Comparison of ENCODE assay signal across 19 cellular contexts in the genomic region with DNA sequence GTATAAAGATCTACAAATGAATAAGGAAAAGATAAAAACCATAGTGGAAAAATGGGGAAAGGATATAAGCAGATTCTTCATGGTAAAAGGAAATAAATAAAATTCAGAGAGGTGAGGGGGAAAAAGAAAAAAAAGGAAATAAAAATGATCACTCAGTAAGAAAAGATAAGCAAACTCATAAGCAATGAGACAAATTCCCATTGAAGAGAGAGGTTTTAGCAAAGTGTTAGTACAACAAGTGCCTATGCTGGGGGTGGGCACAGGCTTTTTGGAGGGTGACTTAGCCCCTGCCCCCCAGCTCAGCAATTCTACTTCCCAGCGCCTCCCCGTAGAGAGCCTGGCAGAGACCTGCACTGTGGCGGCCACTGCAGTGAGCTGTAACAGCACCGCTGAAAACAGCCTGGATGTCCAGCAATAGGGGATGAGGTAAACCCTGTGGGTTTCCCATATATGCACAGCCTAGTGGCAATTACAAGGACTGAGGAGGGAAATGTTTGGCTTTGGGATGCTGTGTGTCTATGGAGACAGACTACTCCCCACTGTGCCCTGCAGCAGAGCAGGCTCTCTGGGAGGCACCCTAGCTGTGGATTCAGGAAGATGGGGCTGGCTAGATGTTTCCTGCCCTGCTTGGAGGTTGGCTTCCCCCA. TPM values are rescaled to one million over a fixed set of nuclear protein-coding genes. Genes with fewer than 3 reads are reported as not detected.
A peak's percentile ranks its signal among the peaks of the same experiment; 100 is the strongest.
DNase-seq lines count a peak whose midpoint lies in the region; ATAC-seq and TF ChIP-seq lines count a peak whose summit lies in the region.
"Had no signal": no experiment of that assay in that cellular context is flagged by ENCODE, and none has a peak within 500 bp of the region (broad histone marks: within the 10 kb centered on the region; RNA-seq: fewer than 3 reads in every experiment).

No MANE protein-coding gene starts in this region.

- TF ChIP-seq EP300 in transverse colon (IDR thresholded peaks at IDR 0.05; ENCODE audit: low read depth), result no peak
- TF ChIP-seq EP300 in tibial nerve (IDR thresholded peaks at IDR 0.05), result no peak

- H3K36me3 Mint-ChIP-seq in activated CD4-positive, alpha-beta T cell treated with anti-CD3 and anti-CD28 coated beads, Interleukin-2, amount 10 ng/mL, durations not matched to agents 7 days and 5 days (ENCODE audit: low read depth), result no peaks in the 10 kb centered on the region
- H3K36me3 Mint-ChIP-seq in activated CD4-positive, alpha-beta T cell treated with anti-CD3 and anti-CD28 coated beads, Interleukin-2, amount 10 ng/mL, durations not matched to agents 24 days and 14 days (ENCODE audit: low read depth), result no peaks in the 10 kb centered on the region
- H3K36me3 Mint-ChIP-seq: stimulated activated effector memory CD8-positive, alpha-beta T cell treated with anti-CD3 and anti-CD28 coated beads, Interleukin-12 subunit alpha, Interleukin-12 subunit beta, amount 100 ng/mL, for 72 hours had no signal

- POLR2A ChIA-PET in activated CD4-positive, alpha-beta T cell treated with anti-CD3 and anti-CD28 coated beads, Interleukin-2, amount 10 ng/mL, durations not matched to agents 7 days and 5 days (lab: Charles Lee), result no interaction called here

- no peak overlapping the region for H3K4me3 Mint-ChIP-seq in activated CD4-positive, alpha-beta T cell treated with anti-CD3 and anti-CD28 coated beads, Interleukin-2, amount 10 ng/mL, durations not matched to agents 7 days and 5 days
- H3K4me3 Mint-ChIP-seq in activated CD4-positive, alpha-beta T cell treated with anti-CD3 and anti-CD28 coated beads, Interleukin-2, amount 10 ng/mL, durations not matched to agents 24 days and 14 days, result no peak overlapping the region
- H3K4me3 Mint-ChIP-seq: stimulated activated effector memory CD8-positive, alpha-beta T cell treated with anti-CD3 and anti-CD28 coated beads, Interleukin-12 subunit alpha, Interleukin-12 subunit beta, amount 100 ng/mL, for 72 hours had no signal

- intact Hi-C loops in activated CD4-positive, alpha-beta T cell treated with anti-CD3 and anti-CD28 coated beads, Interleukin-2, amount 10 ng/mL, durations not matched to agents 24 days and 14 days (cut with micrococcal nuclease), result loop anchor here (5.0 kb wide), 1 partner anchor 172 kb away; a partner anchor contains a TSS
- intact Hi-C loops in spleen (cut with DNase I; ENCODE audit: low total_unique reads), result loop anchor here (10.0 kb wide), 1 partner anchor 135 kb away; no protein-coding TSS in a partner anchor
- intact Hi-C loops in transverse colon (cut with DNase I; ENCODE audit: low total_unique reads), result no loop called here

- H3K9me3 ChIP-seq in spleen, result no peaks in the 10 kb centered on the region
- no peaks in the 10 kb centered on the region for H3K9me3 ChIP-seq in transverse colon
- no peaks in the 10 kb centered on the region for H3K9me3 ChIP-seq in tibial nerve
- H3K9me3 ChIP-seq: Caco-2, heart left ventricle, SK-N-SH had no signal

- TF ChIP-seq POLR2A in spleen (IDR thresholded peaks at IDR 0.05) (no peak), transverse colon (IDR thresholded peaks at IDR 0.05) (no peak), tibial nerve (IDR thresholded peaks at IDR 0.05) (no peak)

- H3K27ac Mint-ChIP-seq in activated CD4-positive, alpha-beta T cell treated with anti-CD3 and anti-CD28 coated beads, Interleukin-2, amount 10 ng/mL, durations not matched to agents 7 days and 5 days, result peak overlapping the region; percentile 1
- H3K27ac Mint-ChIP-seq in activated CD4-positive, alpha-beta T cell treated with anti-CD3 and anti-CD28 coated beads, Interleukin-2, amount 10 ng/mL, durations not matched to agents 24 days and 14 days, result no peak overlapping the region
- H3K27ac Mint-ChIP-seq: stimulated activated effector memory CD8-positive, alpha-beta T cell treated with anti-CD3 and anti-CD28 coated beads, Interleukin-12 subunit alpha, Interleukin-12 subunit beta, amount 100 ng/mL, for 72 hours had no signal

- peaks cover 23% of the 10 kb centered on the region for H3K4me1 Mint-ChIP-seq in activated CD4-positive, alpha-beta T cell treated with anti-CD3 and anti-CD28 coated beads, Interleukin-2, amount 10 ng/mL, durations not matched to agents 7 days and 5 days
- peaks cover 20% of the 10 kb centered on the region for H3K4me1 Mint-ChIP-seq in activated CD4-positive, alpha-beta T cell treated with anti-CD3 and anti-CD28 coated beads, Interleukin-2, amount 10 ng/mL, durations not matched to agents 24 days and 14 days

- H3K4me3 ChIP-seq in spleen (no peak overlapping the region), transverse colon (no peak overlapping the region), tibial nerve (no peak overlapping the region)
- H3K4me3 ChIP-seq: heart left ventricle had no signal

- TF ChIP-seq CTCF in spleen (IDR thresholded peaks at IDR 0.05 in 8 of 11, conservative IDR thresholded peaks at IDR 0.05 in 3 of 11) (no peak), transverse colon (IDR thresholded peaks at IDR 0.05) (no peak), tibial nerve (IDR thresholded peaks at IDR 0.05) (no peak)

- in situ Hi-C loops in transverse colon (cut with MboI; ENCODE audit: low pct_ligation_motif_present in 1 of 4, low pct_unique_long_range_greater_than_20kb in 1 of 4, low sequenced_read_pairs in 3 of 4), result loop anchor here in 3 of 4 donors (10.0 to 25.0 kb wide), 3 partner anchors 132 to 332 kb away; no protein-coding TSS in a partner anchor

- H3K27ac ChIP-seq in spleen, result no peak overlapping the region
- no peak overlapping the region for H3K27ac ChIP-seq in transverse colon
- no peak overlapping the region for H3K27ac ChIP-seq in tibial nerve
- H3K27ac ChIP-seq: heart left ventricle had no signal

- CTCF ChIA-PET in activated CD4-positive, alpha-beta T cell treated with anti-CD3 and anti-CD28 coated beads, Interleukin-2, amount 10 ng/mL, durations not matched to agents 7 days and 5 days (lab: Charles Lee), result interaction anchor here (1.0 to 1.2 kb wide), 2 partner anchors 9 to 12 kb away, joined by 3 to 4 read pairs; no protein-coding TSS in a partner anchor

- ATAC-seq in GM21390 (IDR thresholded peaks at IDR 0.05; ENCODE audit: unreplicated experiment), result no peak
- ATAC-seq: esophagus mucosa; heart left ventricle; stimulated activated effector memory CD8-positive, alpha-beta T cell treated with anti-CD3 and anti-CD28 coated beads, Interleukin-12 subunit alpha, Interleukin-12 subunit beta, amount 100 ng/mL, for 72 hours had no signal

- DNase-seq in activated CD4-positive, alpha-beta T cell treated with anti-CD3 and anti-CD28 coated beads, Interleukin-2, amount 10 ng/mL, durations not matched to agents 7 days and 5 days, result no peak
- DNase-seq in activated CD4-positive, alpha-beta T cell treated with anti-CD3 and anti-CD28 coated beads, Interleukin-2, amount 10 ng/mL, durations not matched to agents 24 days and 14 days, result no peak
- DNase-seq in MV-4-11 (lab: John Stamatoyannopoulos, UW) (peak; percentile 16), ecto neural progenitor cell (ENCODE audit: low spot score) (peak; percentile 45), spleen (peak; percentile 41), transverse colon (no peak), tibial nerve (ENCODE audit: low spot score in 2 of 2) (no peak)
- DNase-seq: activated CD4-positive, alpha-beta T cell treated with anti-CD3 and anti-CD28 coated beads, Interleukin-2, amount 50 U/mL, for 48 hours; dermis blood vessel endothelial cell; heart left ventricle; KG1; NCI-H1417; NCI-H446 treated with DMSO at 0.1 percent for 48 hours; OCI-M1; SK-N-SH had no signal

- H3K36me3 ChIP-seq in spleen, result no peaks in the 10 kb centered on the region
- H3K36me3 ChIP-seq in transverse colon, result no peaks in the 10 kb centered on the region
- no peaks in the 10 kb centered on the region for H3K36me3 ChIP-seq in tibial nerve
- H3K36me3 ChIP-seq: heart left ventricle had no signal

- H3K4me1 ChIP-seq in spleen (peaks cover 0 to 25% (median 20%) of the 10 kb centered on the region in 6 donors), transverse colon (peaks cover 0 to 13% (median 6%) of the 10 kb centered on the region in 4 donors), tibial nerve (peaks cover 0 to 19% (median 13%) of the 10 kb centered on the region in 4 donors)

- H3K27me3 ChIP-seq in spleen (replicated peaks in 1 of 7) (peaks cover 0 to 11% (median 0%) of the 10 kb centered on the region in 7 donors), transverse colon (no peaks in the 10 kb centered on the region), tibial nerve (no peaks in the 10 kb centered on the region)
- H3K27me3 ChIP-seq: heart left ventricle had no signal

- no peaks in the 10 kb centered on the region for H3K9me3 Mint-ChIP-seq in activated CD4-positive, alpha-beta T cell treated with anti-CD3 and anti-CD28 coated beads, Interleukin-2, amount 10 ng/mL, durations not matched to agents 7 days and 5 days
- no peaks in the 10 kb centered on the region for H3K9me3 Mint-ChIP-seq in activated CD4-positive, alpha-beta T cell treated with anti-CD3 and anti-CD28 coated beads, Interleukin-2, amount 10 ng/mL, durations not matched to agents 24 days and 14 days
- H3K9me3 Mint-ChIP-seq: stimulated activated effector memory CD8-positive, alpha-beta T cell treated with anti-CD3 and anti-CD28 coated beads, Interleukin-12 subunit alpha, Interleukin-12 subunit beta, amount 100 ng/mL, for 72 hours had no signal

- peaks cover 4% of the 10 kb centered on the region for H3K27me3 Mint-ChIP-seq in activated CD4-positive, alpha-beta T cell treated with anti-CD3 and anti-CD28 coated beads, Interleukin-2, amount 10 ng/mL, durations not matched to agents 7 days and 5 days
- peaks cover 7% of the 10 kb centered on the region for H3K27me3 Mint-ChIP-seq in activated CD4-positive, alpha-beta T cell treated with anti-CD3 and anti-CD28 coated beads, Interleukin-2, amount 10 ng/mL, durations not matched to agents 24 days and 14 days

- 71 to 93% (median 84%) methylated on average over 4 of the region's 4 CpGs for WGBS in spleen, 5 donors
- 69% methylated on average over 4 of the region's 4 CpGs; no CpG with 5 or more reads in 1 of the 2 donors for WGBS in transverse colon (ENCODE audit: low coverage in 1 of 2), 2 donors
- WGBS in tibial nerve, 2 donors, result 47 to 70% methylated on average over 4 of the region's 4 CpGs

RNA-seq across cellular contexts. Expression of a gene that starts 23.7 kb away (rescaled TPM):
- total RNA-seq in activated CD4-positive, alpha-beta T cell treated with anti-CD3 and anti-CD28 coated beads, Interleukin-2, amount 10 ng/mL, durations not matched to agents 7 days and 5 days, result 10 to 100 TPM; 32.2 to 32.8 TPM
- 28.6 and 28.8 TPM in 2 replicates for total RNA-seq in activated CD4-positive, alpha-beta T cell treated with anti-CD3 and anti-CD28 coated beads, Interleukin-2, amount 10 ng/mL, durations not matched to agents 24 days and 14 days
- total RNA-seq in spleen, result 10 to 100 TPM in 6 of 7 donors, 1 to 10 TPM in 1; 9.0 to 24.9 (median 14.0) TPM
- 1 to 10 TPM; 3.0 to 3.5 (median 3.1) TPM for polyA plus RNA-seq in spleen
- total RNA-seq in transverse colon, result 10 to 100 TPM in 2 of 4 donors, 1 to 10 TPM in 2; 1.9 to 33.0 (median 18.1) TPM
- total RNA-seq in tibial nerve, result 10 to 100 TPM; 15.5 to 31.2 (median 18.2) TPM

Comparison
In these comparisons a context has a peak if more than half of its experiments do, and no peak if none do; other contexts are left out.
1. DNase-seq: peak in MV-4-11 (single experiment), ecto neural progenitor cell (single experiment) and spleen (single experiment); none in activated CD4-positive, alpha-beta T cell treated with anti-CD3 and anti-CD28 coated beads, Interleukin-2, amount 10 ng/mL, durations not matched to agents 7 days and 5 days (single experiment), activated CD4-positive, alpha-beta T cell treated with anti-CD3 and anti-CD28 coated beads, Interleukin-2, amount 10 ng/mL, durations not matched to agents 24 days and 14 days (single experiment), transverse colon (single experiment) and tibial nerve (0 of 2).